ENCODE assay signal across 7 cellular contexts in the genomic region with DNA sequence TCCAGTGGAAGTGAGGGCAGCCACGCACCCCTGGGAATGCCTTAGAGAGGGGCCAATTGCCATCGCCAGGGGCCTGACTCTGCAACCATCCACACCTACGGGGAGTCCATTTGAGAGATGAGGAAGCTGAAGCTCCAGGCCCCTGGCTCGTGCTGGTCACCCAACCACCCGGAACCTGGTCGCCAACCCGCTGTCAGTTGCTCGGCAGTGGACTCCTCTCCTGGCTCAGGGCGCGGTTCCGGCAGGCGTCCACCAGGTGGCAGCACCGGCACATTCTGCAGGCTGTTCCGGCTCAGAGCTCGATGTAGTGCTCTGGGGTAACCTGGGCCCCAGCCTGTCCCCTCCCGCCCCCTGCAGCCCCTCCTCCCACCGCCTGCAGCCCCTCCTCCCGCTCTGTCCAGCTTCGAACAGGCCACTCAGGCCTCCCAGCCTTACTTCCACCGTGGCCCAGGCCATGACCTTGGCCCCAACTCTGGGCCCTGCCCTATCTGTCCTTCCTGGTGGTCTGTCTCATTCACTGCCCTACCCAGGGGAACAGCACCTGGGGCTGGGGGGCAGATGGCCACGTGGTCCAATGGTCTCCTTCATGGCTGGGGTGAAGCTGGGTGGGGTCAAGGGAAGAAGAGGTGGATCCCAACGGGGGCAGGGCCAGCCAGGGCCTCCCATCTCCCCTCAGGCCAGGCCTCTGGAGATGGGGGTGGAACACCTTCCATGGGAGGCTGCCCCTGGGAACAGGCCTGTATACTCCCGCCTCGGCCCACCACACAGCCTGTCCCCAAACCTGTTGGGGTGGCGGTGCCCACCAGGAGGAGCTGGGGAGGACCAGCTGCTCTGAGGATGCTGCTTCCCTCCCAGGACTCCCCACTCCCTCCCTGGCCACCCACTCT. TPM values are rescaled to one million over a fixed set of nuclear protein-coding genes. Genes with fewer than 3 reads are reported as not detected.
DNase-seq lines count a peak whose midpoint lies in the region; ATAC-seq and TF ChIP-seq lines count a peak whose summit lies in the region.

No MANE protein-coding gene starts in this region.

- DNase-seq in NCI-H460 (ENCODE audit: extremely low read depth, low read depth) (peak; percentile 79), cerebellum (ENCODE audit: low spot score) (peak; percentile 87), left colon (peak; percentile 79 to 91)
- peak; percentile 92 to 95 for DNase-seq in activated CD4-positive, alpha-beta T cell treated with anti-CD3 and anti-CD28 coated beads for 24 hours (ENCODE audit: low read depth in 2 of 2)
- DNase-seq in stimulated activated CD4-positive, alpha-beta T cell treated with anti-CD3 and anti-CD28 coated beads, Interleukin-2, amount 100 ng/mL, for 48 hours: peak; percentile 96 to 97

- ATAC-seq in HG03045 (IDR thresholded peaks at IDR 0.05; ENCODE audit: unreplicated experiment) (peak; percentile 55), left colon (peak; percentile 87)

- peak; percentile 93 for TF ChIP-seq CTCF in GM12873 (IDR thresholded peaks at IDR 0.05; ENCODE audit: insufficient read depth, low read depth, low read length, missing control alignments)

- intact Hi-C loops in left colon (cut with DNase I, micrococcal nuclease): loop anchor here in 1 of 2 donors (5.0 kb wide), 1 partner anchor 54 kb away; no protein-coding TSS in a partner anchor

RNA-seq across cellular contexts. Expression of a gene that starts 15.7 kb away (rescaled TPM):
- 70.0 and 94.5 TPM in 2 replicates for total RNA-seq in NCI-H460 (2014; rRNA removed; shearing (Covaris generic))
- polyA plus RNA-seq in NCI-H460 (2014; cell fraction: nucleus; rRNA removed): 520 and 726 TPM in 2 replicates
- total RNA-seq in cerebellum: 16.9 TPM
- total RNA-seq in left colon: 10 to 100 TPM; 53.2 to 59.3 TPM

RNA-seq across cellular contexts. Expression of a gene that starts 26.9 kb away (rescaled TPM):
- total RNA-seq in NCI-H460 (2014; rRNA removed; shearing (Covaris generic)): 73.1 and 83.9 TPM in 2 replicates
- 318 and 463 TPM in 2 replicates for polyA plus RNA-seq in NCI-H460 (2014; cell fraction: nucleus; rRNA removed)
- total RNA-seq in cerebellum (70.9 TPM), left colon (100 to 1,000 TPM; 132 to 135 TPM)

RNA-seq across cellular contexts. Expression of a gene that starts 32.2 kb away (rescaled TPM):
- total RNA-seq in NCI-H460 (2014; rRNA removed; shearing (Covaris generic)): 3.1 and 3.5 TPM in 2 replicates
- 4.2 and 5.3 TPM in 2 replicates for polyA plus RNA-seq in NCI-H460 (2014; cell fraction: nucleus; rRNA removed)
- 0.73 TPM for total RNA-seq in cerebellum
- total RNA-seq in left colon: 1 to 10 TPM; 7.2 to 9.2 TPM

RNA-seq across cellular contexts. Expression of a gene that starts 44.7 kb away (rescaled TPM):
- total RNA-seq in NCI-H460 (2014; rRNA removed; shearing (Covaris generic)): 13.0 and 19.8 TPM in 2 replicates
- 10.3 and 25.3 TPM in 2 replicates for polyA plus RNA-seq in NCI-H460 (2014; cell fraction: nucleus; rRNA removed)
- total RNA-seq in cerebellum (1.9 TPM), left colon (1 to 10 TPM; 3.3 to 4.4 TPM)

Comparison
In these comparisons a context has a peak if more than half of its experiments do, and no peak if none do; other contexts are left out.
1. Peak in every context shown above with its lines: DNase-seq and ATAC-seq.